Comparison of ENCODE assay signal across 8 cellular contexts in the genomic region with DNA sequence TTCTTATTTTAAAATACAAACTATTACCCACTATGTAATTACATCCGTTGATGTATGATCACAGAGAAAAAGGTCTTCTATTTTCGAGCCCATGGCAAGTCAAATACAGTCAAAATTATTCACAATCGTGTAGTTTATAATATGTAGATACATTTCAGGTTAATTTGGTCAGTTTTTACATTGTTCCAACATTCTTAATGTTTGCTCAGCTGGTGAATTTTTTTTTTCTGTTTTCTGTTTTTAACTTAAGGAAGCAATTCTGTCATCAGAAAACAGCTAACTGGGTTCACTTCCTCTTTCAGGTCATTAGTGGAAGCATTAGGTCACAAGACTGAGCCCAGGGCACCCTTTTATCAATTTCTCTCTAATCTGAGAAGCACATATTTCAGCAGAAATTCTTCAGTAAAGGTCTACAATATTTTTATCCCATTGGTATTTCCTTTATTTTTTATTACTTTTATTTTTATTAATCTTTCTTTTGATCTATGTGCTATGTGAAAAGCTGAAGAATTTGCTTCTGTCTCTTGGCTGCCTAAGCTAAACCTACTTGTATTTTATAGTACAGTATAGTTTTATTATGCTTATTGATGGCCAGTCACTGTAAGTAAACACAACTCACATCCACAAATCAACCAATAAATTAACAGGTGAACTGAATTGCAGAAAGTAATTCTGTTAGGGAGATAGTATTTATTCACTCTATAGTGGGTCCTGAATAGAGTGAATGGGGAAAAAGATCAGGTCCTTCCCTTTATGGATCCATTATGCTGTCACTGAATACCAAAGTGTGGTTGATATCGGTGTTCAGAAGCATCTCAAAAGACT.
DNase-seq lines count a peak whose midpoint lies in the region; ATAC-seq lines count a peak whose summit lies in the region.

No MANE protein-coding gene starts in this region.

- H3K27me3 Mint-ChIP-seq in activated T-cell treated with anti-CD3 and anti-CD28 coated beads, Interleukin-2, amount 50 U/mL, for 24 hours, result no peaks in the 10 kb centered on the region
- no peaks in the 10 kb centered on the region for H3K27me3 Mint-ChIP-seq in T-cell

- peak overlapping the region; percentile 92 for H3K27ac Mint-ChIP-seq in activated T-cell treated with anti-CD3 and anti-CD28 coated beads, Interleukin-2, amount 50 U/mL, for 24 hours
- peak overlapping the region; percentile 93 to 99 for H3K27ac Mint-ChIP-seq in T-cell
- H3K27ac Mint-ChIP-seq in stimulated activated effector memory CD8-positive, alpha-beta T cell treated with anti-CD3 and anti-CD28 coated beads, Interleukin-12 subunit alpha, Interleukin-12 subunit beta, amount 100 ng/mL, for 72 hours, result peak overlapping the region; percentile 78

- ATAC-seq in HG03025 (IDR thresholded peaks at IDR 0.05; ENCODE audit: low FRiP score, unreplicated experiment) (peak; percentile 53), T-cell (replicated peaks in 1 of 4) (no peak)
- ATAC-seq in stimulated activated effector memory CD8-positive, alpha-beta T cell treated with anti-CD3 and anti-CD28 coated beads, Interleukin-12 subunit alpha, Interleukin-12 subunit beta, amount 100 ng/mL, for 72 hours, result no peak

- peaks cover 52% of the 10 kb centered on the region for H3K4me1 Mint-ChIP-seq in activated T-cell treated with anti-CD3 and anti-CD28 coated beads, Interleukin-2, amount 50 U/mL, for 24 hours (ENCODE audit: low read depth)
- peaks cover 57 to 66% (median 66%) of the 10 kb centered on the region in 3 donors for H3K4me1 Mint-ChIP-seq in T-cell
- peaks cover 44% of the 10 kb centered on the region for H3K4me1 Mint-ChIP-seq in stimulated activated effector memory CD8-positive, alpha-beta T cell treated with anti-CD3 and anti-CD28 coated beads, Interleukin-12 subunit alpha, Interleukin-12 subunit beta, amount 100 ng/mL, for 72 hours

- POLR2A ChIA-PET in T-cell (lab: Charles Lee), result interaction anchor here (0.6 to 2.2 kb wide), 3 partner anchors 45 to 132 kb away, joined by 3 to 10 read pairs (median 3); no protein-coding TSS in a partner anchor

- H3K9me3 Mint-ChIP-seq in activated T-cell treated with anti-CD3 and anti-CD28 coated beads, Interleukin-2, amount 50 U/mL, for 24 hours, result no peaks in the 10 kb centered on the region
- peaks cover 0 to 3% (median 0%) of the 10 kb centered on the region in 3 donors for H3K9me3 Mint-ChIP-seq in T-cell
- H3K9me3 Mint-ChIP-seq in stimulated activated effector memory CD8-positive, alpha-beta T cell treated with anti-CD3 and anti-CD28 coated beads, Interleukin-12 subunit alpha, Interleukin-12 subunit beta, amount 100 ng/mL, for 72 hours, result no peaks in the 10 kb centered on the region

- CTCF ChIA-PET in T-cell (lab: Charles Lee), result interaction anchor here (1.0 to 2.2 kb wide), 4 partner anchors 13 to 496 kb away, joined by 3 to 6 read pairs (median 4); no protein-coding TSS in a partner anchor

- DNase-seq in activated T-cell treated with anti-CD3 and anti-CD28 coated beads, Interleukin-2, amount 50 U/mL, for 24 hours, result no peak
- no peak for DNase-seq in activated T-cell treated with anti-CD3 and anti-CD28 coated beads for 4 hours
- no peak for DNase-seq in T-cell
- DNase-seq in stimulated activated effector memory CD8-positive, alpha-beta T cell treated with anti-CD3 and anti-CD28 coated beads, Interleukin-12 subunit alpha, Interleukin-12 subunit beta, amount 100 ng/mL, for 72 hours (ENCODE audit: low spot score in 2 of 2), result no peak
- DNase-seq in EL, result no peak
- DNase-seq in dedifferentiated amniotic fluid mesenchymal stem cell (ENCODE audit: extremely low spot score), result no peak
- DNase-seq in glomerular visceral epithelial cell (ENCODE audit: extremely low spot score), result no peak

- no peaks in the 10 kb centered on the region for H3K36me3 Mint-ChIP-seq in activated T-cell treated with anti-CD3 and anti-CD28 coated beads, Interleukin-2, amount 50 U/mL, for 24 hours (ENCODE audit: low read depth)
- H3K36me3 Mint-ChIP-seq in T-cell, result no peaks in the 10 kb centered on the region
- H3K36me3 Mint-ChIP-seq in stimulated activated effector memory CD8-positive, alpha-beta T cell treated with anti-CD3 and anti-CD28 coated beads, Interleukin-12 subunit alpha, Interleukin-12 subunit beta, amount 100 ng/mL, for 72 hours, result peaks cover 5% of the 10 kb centered on the region

- peak overlapping the region; percentile 61 for H3K4me3 Mint-ChIP-seq in activated T-cell treated with anti-CD3 and anti-CD28 coated beads, Interleukin-2, amount 50 U/mL, for 24 hours
- peak overlapping the region; percentile 55 to 71 (median 70) for H3K4me3 Mint-ChIP-seq in T-cell
- peak overlapping the region; percentile 65 for H3K4me3 Mint-ChIP-seq in stimulated activated effector memory CD8-positive, alpha-beta T cell treated with anti-CD3 and anti-CD28 coated beads, Interleukin-12 subunit alpha, Interleukin-12 subunit beta, amount 100 ng/mL, for 72 hours
